Comparison of ENCODE assay signal across 17 cellular contexts in the genomic region with DNA sequence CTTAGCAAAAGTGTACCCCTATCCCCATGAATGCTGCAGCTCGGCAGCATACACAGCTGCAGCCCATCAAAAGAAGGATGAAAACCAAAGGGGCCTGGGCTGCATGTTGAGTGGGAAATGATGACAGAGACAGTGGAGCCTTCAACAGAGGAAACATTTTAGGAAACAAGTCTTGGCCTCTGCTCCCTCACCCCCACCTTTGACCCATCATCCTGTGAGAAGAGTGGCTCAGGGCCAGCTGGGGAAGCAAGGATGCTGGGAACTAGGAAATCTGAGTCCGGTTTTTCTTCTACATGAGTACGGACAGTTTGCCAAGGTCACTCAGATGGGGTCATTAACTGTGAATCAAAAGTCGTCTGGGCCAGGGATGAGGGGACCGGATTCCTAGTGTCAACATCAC. TPM values are rescaled to one million over a fixed set of nuclear protein-coding genes. Genes with fewer than 3 reads are reported as not detected.
DNase-seq lines count a peak whose midpoint lies in the region; ATAC-seq and TF ChIP-seq lines count a peak whose summit lies in the region.
"Had no signal": no experiment of that assay in that cellular context is flagged by ENCODE, and none has a peak within 500 bp of the region (broad histone marks: within the 10 kb centered on the region; RNA-seq: fewer than 3 reads in every experiment).

No MANE protein-coding gene starts in this region.

- H3K9me3 Mint-ChIP-seq in neural crest cell, result peaks cover 12% of the 10 kb centered on the region
- H3K9me3 Mint-ChIP-seq: CD4-positive, alpha-beta memory T cell had no signal

- H3K36me3 ChIP-seq in right atrium auricular region, result no peaks in the 10 kb centered on the region
- no peaks in the 10 kb centered on the region for H3K36me3 ChIP-seq in adrenal gland (replicated peaks in 1 of 2)
- no peaks in the 10 kb centered on the region for H3K36me3 ChIP-seq in left ventricle myocardium inferior
- H3K36me3 ChIP-seq: BLaER1 had no signal

- H3K4me1 Mint-ChIP-seq in neural crest cell, result peaks cover 19% of the 10 kb centered on the region

- TF ChIP-seq CTCF in right atrium auricular region (IDR thresholded peaks at IDR 0.05), result no peak
- no peak for TF ChIP-seq CTCF in adrenal gland (IDR thresholded peaks at IDR 0.05)
- no peak for TF ChIP-seq CTCF in left ventricle myocardium inferior (IDR thresholded peaks at IDR 0.05; ENCODE audit: borderline replicate concordance)
- TF ChIP-seq CTCF in neural crest cell (conservative IDR thresholded peaks at IDR 0.05), result no peak

- H3K4me3 ChIP-seq in right atrium auricular region (no peak overlapping the region), adrenal gland (no peak overlapping the region), left ventricle myocardium inferior (no peak overlapping the region)
- H3K4me3 ChIP-seq: BLaER1 had no signal

- intact Hi-C loops in Right ventricle myocardium superior (cut with DNase I), result no loop called here
- intact Hi-C loops in adrenal gland (cut with DNase I), result no loop called here
- intact Hi-C loops in left ventricle myocardium inferior (cut with micrococcal nuclease), result no loop called here

- H3K9me3 ChIP-seq in right atrium auricular region (no peaks in the 10 kb centered on the region), adrenal gland (replicated peaks in 1 of 3) (no peaks in the 10 kb centered on the region), left ventricle myocardium inferior (replicated peaks) (no peaks in the 10 kb centered on the region)
- H3K9me3 ChIP-seq: BLaER1 had no signal

- H3K36me3 Mint-ChIP-seq in neural crest cell (ENCODE audit: low read depth), result peaks cover 2% of the 10 kb centered on the region
- H3K36me3 Mint-ChIP-seq: CD14-positive monocyte; CD4-positive, alpha-beta memory T cell had no signal

- peak; percentile 52 for DNase-seq in Right ventricle myocardium superior
- DNase-seq in right atrium auricular region (ENCODE audit: low spot score), result no peak
- DNase-seq in adrenal gland, result peak in 4 of 7 donors; percentile 7 to 26 (median 16)
- peak; percentile 42 for DNase-seq in left ventricle myocardium inferior
- no peak for DNase-seq in neural crest cell (ENCODE audit: low read depth, low spot score)
- DNase-seq in NCI-H510A (lab: John Stamatoyannopoulos, UW), result no peak
- DNase-seq: 8988T; CD4-positive, alpha-beta memory T cell; DMS153; GDM1; GOT3; H7 had no signal

- H3K27me3 Mint-ChIP-seq in neural crest cell (ENCODE audit: low read depth), result no peaks in the 10 kb centered on the region

- H3K27ac Mint-ChIP-seq in neural crest cell (ENCODE audit: unreplicated experiment), result no peak overlapping the region
- H3K27ac Mint-ChIP-seq: CD14-positive monocyte; CD4-positive, alpha-beta memory T cell had no signal

- ATAC-seq in Right ventricle myocardium superior (ENCODE audit: poor library complexity), result no peak
- ATAC-seq in HG03139 (IDR thresholded peaks at IDR 0.05; ENCODE audit: unreplicated experiment), result no peak
- ATAC-seq: HCT116, HepG2 had no signal

- H3K4me1 ChIP-seq in right atrium auricular region (no peaks in the 10 kb centered on the region), adrenal gland (replicated peaks in 1 of 2) (no peaks in the 10 kb centered on the region), left ventricle myocardium inferior (no peaks in the 10 kb centered on the region)
- H3K4me1 ChIP-seq: BLaER1 had no signal

- TF ChIP-seq POLR2A in adrenal gland (IDR thresholded peaks at IDR 0.05), result no peak

- H3K27ac ChIP-seq in right atrium auricular region, result no peak overlapping the region
- no peak overlapping the region for H3K27ac ChIP-seq in adrenal gland
- H3K27ac ChIP-seq in left ventricle myocardium inferior (replicated peaks), result no peak overlapping the region
- H3K27ac ChIP-seq: BLaER1 had no signal

- H3K4me3 Mint-ChIP-seq in neural crest cell, result peak overlapping the region; percentile 27
- H3K4me3 Mint-ChIP-seq: CD14-positive monocyte; CD4-positive, alpha-beta memory T cell had no signal

- WGBS in adrenal gland, 4 donors, result 35 to 46% (median 45%) methylated on average over 5 of the region's 5 CpGs; no CpG with 5 or more reads in 1 of the 4 donors

- H3K27me3 ChIP-seq in right atrium auricular region (no peaks in the 10 kb centered on the region), adrenal gland (peaks cover 5% of the 10 kb centered on the region), left ventricle myocardium inferior (ENCODE audit: low read depth) (no peaks in the 10 kb centered on the region)
- H3K27me3 ChIP-seq: BLaER1 had no signal

RNA-seq across cellular contexts. Expression of a gene that starts 37.2 kb away (rescaled TPM):
- 75.9 TPM for total RNA-seq in Right ventricle myocardium superior
- total RNA-seq in right atrium auricular region, result 10 to 100 TPM; 91.1 to 93.1 TPM
- total RNA-seq in adrenal gland, result 10 to 100 TPM; 47.7 to 79.3 (median 55.9) TPM
- 10 to 100 TPM; 19.5 to 87.6 (median 34.8) TPM for polyA plus RNA-seq in adrenal gland
- total RNA-seq in left ventricle myocardium inferior, result 86.3 TPM
- total RNA-seq in neural crest cell, result 25.3 and 28.6 TPM in 2 replicates

Comparison
In these comparisons a context has a peak if more than half of its experiments do, and no peak if none do; other contexts are left out.
1. DNase-seq: peak in Right ventricle myocardium superior (single experiment), adrenal gland (4 of 7) and left ventricle myocardium inferior (single experiment); none in right atrium auricular region (single experiment), neural crest cell (single experiment) and NCI-H510A (single experiment).